In genomic region chr13:35923347-35923746, GRCh38 we compare ENCODE assay signal across 11 cellular contexts.
DNase-seq lines count a peak whose midpoint lies in the region; ATAC-seq and TF ChIP-seq lines count a peak whose summit lies in the region.
"Had no signal": no experiment of that assay in that cellular context is flagged by ENCODE, and none has a peak within 500 bp of the region (broad histone marks: within the 10 kb centered on the region; RNA-seq: fewer than 3 reads in every experiment).

No MANE protein-coding gene starts in this region.

- no peak overlapping the region for H2BK120ac ChIP-seq in trophoblast cell (ENCODE audit: insufficient read depth, low read length, poor library complexity)

- no peak overlapping the region for H4K12ac ChIP-seq in trophoblast cell (ENCODE audit: low read depth, low read length)

- H4K91ac ChIP-seq in trophoblast cell (ENCODE audit: low read depth, low read length), result no peak overlapping the region

- TF ChIP-seq RAD21 in HCT116 (IDR thresholded peaks at IDR 0.05; ENCODE audit: low read depth), result no peak

- H3K4me3 ChIP-seq in HCT116 (replicated peaks in 1 of 2; ENCODE audit: low read depth in 1 of 2, low read length in 2 of 2) (no peak overlapping the region), SJCRH30 (no peak overlapping the region), fibroblast of mammary gland (ENCODE audit: control insufficient read depth, low read depth, low read length) (no peak overlapping the region), trophoblast cell (ENCODE audit: low read depth, low read length) (no peak overlapping the region), upper lobe of left lung (no peak overlapping the region)

- RAD21 ChIA-PET in HCT116 (lab: Charles Lee; ENCODE audit: low non-redundant PET in 1 of 2, low total read pairs in 2 of 2, uncharacterized antibody in 2 of 2, unreplicated experiment in 2 of 2), result no interaction called here

- H3K79me2 ChIP-seq in HCT116 (ENCODE audit: insufficient read depth, low read length) (no peaks in the 10 kb centered on the region), trophoblast cell (ENCODE audit: control insufficient read depth, insufficient read depth, low read length, poor library complexity) (no peaks in the 10 kb centered on the region)

- no peak overlapping the region for H3K18ac ChIP-seq in trophoblast cell (ENCODE audit: low read length)

- H3K4ac ChIP-seq in trophoblast cell (ENCODE audit: low read depth, low read length), result no peak overlapping the region

- ATAC-seq in HCT116 (peak; percentile 61), upper lobe of left lung (ENCODE audit: low FRiP score in 2 of 2) (no peak)

- H2BK12ac ChIP-seq in trophoblast cell (ENCODE audit: low read length), result no peak overlapping the region

- H3K27me3 ChIP-seq in HCT116 (ENCODE audit: insufficient read depth, low read length) (peaks cover 47% of the 10 kb centered on the region), SJCRH30 (no peaks in the 10 kb centered on the region), trophoblast cell (ENCODE audit: insufficient read depth, low read length) (no peaks in the 10 kb centered on the region), upper lobe of left lung (no peaks in the 10 kb centered on the region)

- no CpG with 5 or more reads among the region's 3 CpGs for WGBS in trophoblast cell (ENCODE audit: extremely low coverage, insufficient coverage, insufficient read length)
- 73 to 79% methylated on average over 3 of the region's 3 CpGs for WGBS in upper lobe of left lung, 2 donors

- peaks cover 2 to 11% of the 10 kb centered on the region in 2 experiments; a peak in 2 of 4 replicates for H3K4me1 ChIP-seq in HCT116 (ENCODE audit: control insufficient read depth in 1 of 2, insufficient read depth in 2 of 2, low read length in 2 of 2)
- H3K4me1 ChIP-seq in SJCRH30, result peaks cover 9% of the 10 kb centered on the region
- H3K4me1 ChIP-seq in trophoblast cell (ENCODE audit: control insufficient read depth in 1 of 2, insufficient read depth in 2 of 2, low read length in 2 of 2), result no peaks in the 10 kb centered on the region
- H3K4me1 ChIP-seq in upper lobe of left lung, result no peaks in the 10 kb centered on the region

- H3K23ac ChIP-seq in trophoblast cell (ENCODE audit: low read length), result no peak overlapping the region

- TF ChIP-seq CTCF in HCT116 (IDR thresholded peaks at IDR 0.05 in 2 of 3, conservative IDR thresholded peaks at IDR 0.05 in 1 of 3; ENCODE audit: borderline replicate concordance in 1 of 3, insufficient read depth in 1 of 3, low read depth in 2 of 3, low read length in 2 of 3), result no peak
- no peak for TF ChIP-seq CTCF in fibroblast of mammary gland (conservative IDR thresholded peaks at IDR 0.05; ENCODE audit: control insufficient read depth, insufficient read depth, low read depth, low read length)
- TF ChIP-seq CTCF in upper lobe of left lung (IDR thresholded peaks at IDR 0.05), result no peak

- POLR2A ChIA-PET in HCT116 (lab: Charles Lee), result no interaction called here

- H3K9me2 ChIP-seq in HCT116 (ENCODE audit: insufficient read depth), result no peaks in the 10 kb centered on the region

- BruUV-seq in HCT116 (replicated peaks; lab: Mats Ljungman, UMichigan), result no TSS peak

- H2AFZ ChIP-seq in HCT116 (ENCODE audit: low read depth, low read length, poor library complexity, severe bottlenecking) (no peak overlapping the region), trophoblast cell (ENCODE audit: insufficient read depth, low read length, poor library complexity) (no peak overlapping the region)

- DNase-seq in HCT116 (ENCODE audit: low read depth, low spot score) (peak; percentile 16), SJCRH30 (peak; percentile 29 to 37), fibroblast of mammary gland (ENCODE audit: low read depth) (peak; percentile 61), trophoblast cell (peak; percentile 46 to 62), T-helper 2 cell (no peak), activated gamma-delta T cell (lab: John Stamatoyannopoulos, UW) (no peak), upper lobe of left lung (no peak), NCI-H1930 (lab: John Stamatoyannopoulos, UW) (no peak)
- DNase-seq: islet precursor cell; NCI-H1694 treated with DMSO at 0.1 percent for 48 hours; stimulated activated naive CD4-positive, alpha-beta T cell had no signal

- H3K4me2 ChIP-seq in HCT116 (ENCODE audit: low read length) (0 out of 2 replicates have a peak overlapping the region, but pooled peaks have one; percentile 0), trophoblast cell (ENCODE audit: low read length) (no peak overlapping the region)

- H2BK5ac ChIP-seq in trophoblast cell (ENCODE audit: low read depth, low read length, poor library complexity), result no peak overlapping the region

- no peak overlapping the region for H2AK5ac ChIP-seq in trophoblast cell (ENCODE audit: low read length)

- no peak overlapping the region for H3K14ac ChIP-seq in trophoblast cell (ENCODE audit: low read length)

- H3K36me3 ChIP-seq in HCT116 (ENCODE audit: control insufficient read depth in 1 of 2, insufficient read depth in 2 of 2, low read length in 2 of 2) (no peaks in the 10 kb centered on the region), SJCRH30 (no peaks in the 10 kb centered on the region), trophoblast cell (ENCODE audit: control insufficient read depth in 1 of 2, insufficient read depth in 2 of 2, low read length in 2 of 2) (no peaks in the 10 kb centered on the region), upper lobe of left lung (no peaks in the 10 kb centered on the region)

- no peak for TF ChIP-seq EP300 in upper lobe of left lung (IDR thresholded peaks at IDR 0.05)

- no peak overlapping the region for H3K27ac ChIP-seq in HCT116 (ENCODE audit: low read depth, low read length)
- H3K27ac ChIP-seq in SJCRH30, result no peak overlapping the region
- no peak overlapping the region for H3K27ac ChIP-seq in trophoblast cell (ENCODE audit: low read depth, low read length)
- H3K27ac ChIP-seq in upper lobe of left lung, result no peak overlapping the region

- intact Hi-C loops in HCT116 (cut with micrococcal nuclease), result no loop called here

- H4K20me1 ChIP-seq in HCT116 (ENCODE audit: insufficient read depth), result no peaks in the 10 kb centered on the region

- CTCF ChIA-PET in HCT116 (lab: Charles Lee), result no interaction called here

- H4K8ac ChIP-seq in trophoblast cell (ENCODE audit: low read depth, low read length), result no peak overlapping the region

- TF ChIP-seq POLR2A in HCT116 (IDR thresholded peaks at IDR 0.05; ENCODE audit: borderline replicate concordance, extremely low read depth, insufficient read depth, insufficient read length) (no peak), upper lobe of left lung (IDR thresholded peaks at IDR 0.05) (no peak)

- H3K79me1 ChIP-seq in trophoblast cell (ENCODE audit: low read length), result no peaks in the 10 kb centered on the region

- H3K9me3 ChIP-seq in HCT116 (ENCODE audit: control insufficient read depth in 1 of 2, insufficient read depth in 1 of 2, low read depth in 1 of 2, low read length in 2 of 2) (no peaks in the 10 kb centered on the region), SJCRH30 (replicated peaks) (no peaks in the 10 kb centered on the region), trophoblast cell (ENCODE audit: insufficient read depth, low read depth, low read length) (no peaks in the 10 kb centered on the region), upper lobe of left lung (no peaks in the 10 kb centered on the region)

- no peak overlapping the region for H3K9ac ChIP-seq in HCT116 (ENCODE audit: low read length)
- no peak overlapping the region for H3K9ac ChIP-seq in trophoblast cell (ENCODE audit: low read length)

TF ChIP-seq in HCT116, 20 proteins besides CTCF, POLR2A, EP300 and RAD21:
- TF ChIP-seq SRF (IDR thresholded peaks at IDR 0.05; ENCODE audit: low read depth) (no peak), TCF7L2 (IDR thresholded peaks at IDR 0.05; ENCODE audit: borderline replicate concordance, extremely low read depth, insufficient read depth, insufficient read length) (peak; percentile 44), EZH2 (IDR thresholded peaks at IDR 0.05) (no peak), YY1 (IDR thresholded peaks at IDR 0.05; ENCODE audit: extremely low read depth, insufficient replicate concordance, low read depth, low read length) (no peak), EGR1 (IDR thresholded peaks at IDR 0.05; ENCODE audit: low read depth) (no peak), ZFX (IDR thresholded peaks at IDR 0.05) (no peak)
TF ChIP-seq in HCT116: peak in this region for 1.

Comparison
In these comparisons a context has a peak if more than half of its experiments do, and no peak if none do; other contexts are left out.
1. DNase-seq: peak in HCT116 (single experiment), SJCRH30 (2 of 2), fibroblast of mammary gland (single experiment) and trophoblast cell (2 of 2); none in T-helper 2 cell (0 of 5), activated gamma-delta T cell (single experiment), upper lobe of left lung (0 of 2) and NCI-H1930 (0 of 2).